Comparison of ENCODE assay signal across 14 cellular contexts in genomic region chr10:80172896-80173295, GRCh38. TPM values are rescaled to one million over a fixed set of nuclear protein-coding genes. Genes with fewer than 3 reads are reported as not detected.
DNase-seq lines count a peak whose midpoint lies in the region; ATAC-seq lines count a peak whose summit lies in the region.
"Had no signal": no experiment of that assay in that cellular context is flagged by ENCODE, and none has a peak within 500 bp of the region (broad histone marks: within the 10 kb centered on the region; RNA-seq: fewer than 3 reads in every experiment).

No MANE protein-coding gene starts in this region.

- peaks cover 19% of the 10 kb centered on the region for H3K4me1 Mint-ChIP-seq in activated T-cell treated with anti-CD3 and anti-CD28 coated beads, Interleukin-2, amount 50 U/mL, for 72 hours (ENCODE audit: low read depth)
- peaks cover 16 to 29% of the 10 kb centered on the region in 2 donors for H3K4me1 Mint-ChIP-seq in stimulated activated naive B cell treated with anti-CD40 and anti-IgM and Interleukin-4, amounts not matched to agents 10 μg/mL and 1 μg/mL and 100 μg/mL, for 72 hours

- no peak for DNase-seq in activated T-cell treated with anti-CD3 and anti-CD28 coated beads, Interleukin-2, amount 50 U/mL, for 72 hours
- DNase-seq in activated T-cell treated with anti-CD3 and anti-CD28 coated beads, Interleukin-2, amount 50 U/mL, for 48 hours, result no peak
- DNase-seq in NCI-H69 (lab: John Stamatoyannopoulos, UW) (peak; percentile 60), SHP77 treated with DMSO at 0.1 percent for 48 hours (lab: John Stamatoyannopoulos, UW) (no peak)
- DNase-seq in stimulated activated naive B cell treated with anti-CD40 and anti-IgM and Interleukin-4, amounts not matched to agents 10 μg/mL and 1 μg/mL and 100 μg/mL, for 72 hours, result no peak
- DNase-seq: activated naive CD8-positive, alpha-beta T cell treated with anti-CD3 and anti-CD28 coated beads, Interleukin-2, amount 10 ng/mL, durations not matched to agents 7 days and 5 days; ovary; stimulated activated CD4-positive, alpha-beta T cell treated with anti-CD3 and anti-CD28 coated beads, Interleukin-2, amount 100 ng/mL, for 24 hours; stimulated activated naive CD8-positive, alpha-beta T cell treated with anti-CD3 and anti-CD28 coated beads, Interleukin-15, Interleukin-2, amounts not matched to agents 100 U/mL and 50 U/mL, for 24 hours had no signal

- H3K9me3 Mint-ChIP-seq in activated T-cell treated with anti-CD3 and anti-CD28 coated beads, Interleukin-2, amount 50 U/mL, for 72 hours, result no peaks in the 10 kb centered on the region
- no peaks in the 10 kb centered on the region for H3K9me3 Mint-ChIP-seq in stimulated activated naive B cell treated with anti-CD40 and anti-IgM and Interleukin-4, amounts not matched to agents 10 μg/mL and 1 μg/mL and 100 μg/mL, for 72 hours
- H3K9me3 Mint-ChIP-seq: activated naive CD8-positive, alpha-beta T cell treated with anti-CD3 and anti-CD28 coated beads, Interleukin-2, amount 10 ng/mL, durations not matched to agents 7 days and 5 days; memory B cell had no signal

- H3K36me3 Mint-ChIP-seq in activated T-cell treated with anti-CD3 and anti-CD28 coated beads, Interleukin-2, amount 50 U/mL, for 72 hours (ENCODE audit: insufficient read depth in 2 of 2), result peaks cover 0 to 5% of the 10 kb centered on the region in 2 donors
- H3K36me3 Mint-ChIP-seq in stimulated activated naive B cell treated with anti-CD40 and anti-IgM and Interleukin-4, amounts not matched to agents 10 μg/mL and 1 μg/mL and 100 μg/mL, for 72 hours, result peaks cover 31 to 34% of the 10 kb centered on the region in 2 donors

- H3K27ac Mint-ChIP-seq in activated T-cell treated with anti-CD3 and anti-CD28 coated beads, Interleukin-2, amount 50 U/mL, for 72 hours, result peak overlapping the region; percentile 55
- peak overlapping the region; percentile 47 for H3K27ac Mint-ChIP-seq in stimulated activated naive B cell treated with anti-CD40 and anti-IgM and Interleukin-4, amounts not matched to agents 10 μg/mL and 1 μg/mL and 100 μg/mL, for 72 hours
- H3K27ac Mint-ChIP-seq: activated naive CD8-positive, alpha-beta T cell treated with anti-CD3 and anti-CD28 coated beads, Interleukin-2, amount 10 ng/mL, durations not matched to agents 7 days and 5 days; memory B cell had no signal

- H3K4me3 Mint-ChIP-seq in activated T-cell treated with anti-CD3 and anti-CD28 coated beads, Interleukin-2, amount 50 U/mL, for 72 hours, result no peak overlapping the region
- no peak overlapping the region for H3K4me3 Mint-ChIP-seq in stimulated activated naive B cell treated with anti-CD40 and anti-IgM and Interleukin-4, amounts not matched to agents 10 μg/mL and 1 μg/mL and 100 μg/mL, for 72 hours
- H3K4me3 Mint-ChIP-seq: activated naive CD8-positive, alpha-beta T cell treated with anti-CD3 and anti-CD28 coated beads, Interleukin-2, amount 10 ng/mL, durations not matched to agents 7 days and 5 days; memory B cell had no signal

- ATAC-seq in activated T-cell treated with anti-CD3 and anti-CD28 coated beads, Interleukin-2, amount 50 U/mL, for 72 hours (replicated peaks in 1 of 2), result no peak
- ATAC-seq in esophagus mucosa (peak; percentile 67), HG03108 (IDR thresholded peaks at IDR 0.05; ENCODE audit: unreplicated experiment) (no peak), HG03196 (IDR thresholded peaks at IDR 0.05; ENCODE audit: unreplicated experiment) (no peak)
- ATAC-seq in stimulated activated naive B cell treated with anti-CD40 and anti-IgM and Interleukin-4, amounts not matched to agents 10 μg/mL and 1 μg/mL and 100 μg/mL, for 72 hours (replicated peaks), result no peak
- ATAC-seq: stimulated activated naive CD8-positive, alpha-beta T cell treated with anti-CD3 and anti-CD28 coated beads, Interleukin-15, Interleukin-2, amounts not matched to agents 100 U/mL and 50 U/mL, for 24 hours had no signal

- H3K27me3 Mint-ChIP-seq in activated T-cell treated with anti-CD3 and anti-CD28 coated beads, Interleukin-2, amount 50 U/mL, for 72 hours (ENCODE audit: low read depth), result no peaks in the 10 kb centered on the region
- H3K27me3 Mint-ChIP-seq in stimulated activated naive B cell treated with anti-CD40 and anti-IgM and Interleukin-4, amounts not matched to agents 10 μg/mL and 1 μg/mL and 100 μg/mL, for 72 hours, result no peaks in the 10 kb centered on the region
- H3K27me3 Mint-ChIP-seq: activated naive CD8-positive, alpha-beta T cell treated with anti-CD3 and anti-CD28 coated beads, Interleukin-2, amount 10 ng/mL, durations not matched to agents 7 days and 5 days; memory B cell had no signal

RNA-seq across cellular contexts. Expression of gene ANXA11, which starts 32.4 kb away (rescaled TPM):
- 100 to 1,000 TPM; 207 to 229 TPM for total RNA-seq in activated T-cell treated with anti-CD3 and anti-CD28 coated beads, Interleukin-2, amount 50 U/mL, for 72 hours
- total RNA-seq in esophagus mucosa, result 261 TPM

RNA-seq across cellular contexts. Expression of gene PLAC9, which starts 40.4 kb away (rescaled TPM):
- total RNA-seq in activated T-cell treated with anti-CD3 and anti-CD28 coated beads, Interleukin-2, amount 50 U/mL, for 72 hours, result not detected
- 5.0 TPM for total RNA-seq in esophagus mucosa
- total RNA-seq: activated naive CD8-positive, alpha-beta T cell treated with anti-CD3 and anti-CD28 coated beads, Interleukin-2, amount 10 ng/mL, durations not matched to agents 7 days and 5 days; T-helper 2 cell treated with Interferon-gamma antibody and Interleukin-4, amounts not matched to agents 100 ng/mL and 5 ng/mL, for 36 hours had no signal
